Comparison of ENCODE assay signal across 28 cellular contexts in genomic region chr13:112451512-112452379, GRCh38.
A peak's percentile ranks its signal among the peaks of the same experiment; 100 is the strongest.
DNase-seq lines count a peak whose midpoint lies in the region; ATAC-seq and TF ChIP-seq lines count a peak whose summit lies in the region.
"Had no signal": no experiment of that assay in that cellular context is flagged by ENCODE, and none has a peak within 500 bp of the region (broad histone marks: within the 10 kb centered on the region; RNA-seq: fewer than 3 reads in every experiment).

No MANE protein-coding gene starts in this region.

- H3K27me3 ChIP-seq in lung (ENCODE audit: control insufficient read depth, insufficient read depth) = no peaks in the 10 kb centered on the region
- H3K27me3 ChIP-seq in aorta (ENCODE audit: control insufficient read depth in 1 of 2, insufficient read depth in 2 of 2, low read length in 1 of 2) = no peaks in the 10 kb centered on the region
- H3K27me3 ChIP-seq: pancreas, testis had no signal

- no peak for TF ChIP-seq CTCF in lung (IDR thresholded peaks at IDR 0.05; ENCODE audit: control extremely low read depth, extremely low read depth)

- H3K4me1 ChIP-seq in lung (ENCODE audit: control insufficient read depth in 2 of 2, insufficient read depth in 2 of 2, low read length in 2 of 2) (no peaks in the 10 kb centered on the region), aorta (ENCODE audit: control insufficient read depth in 1 of 2, insufficient read depth in 2 of 2, low read length in 2 of 2) (no peaks in the 10 kb centered on the region)
- H3K4me1 ChIP-seq: testis had no signal

- H3K27ac ChIP-seq in lung (ENCODE audit: low read depth in 1 of 2, low read length in 1 of 2) (no peak overlapping the region), aorta (ENCODE audit: low read depth in 1 of 2, low read length in 2 of 2) (no peak overlapping the region)
- H3K27ac ChIP-seq: 22Rv1, pancreas, testis had no signal

- ATAC-seq in left ventricle myocardium superior (no peak), lung (ENCODE audit: insufficient read depth, low FRiP score) (no peak), aorta (ENCODE audit: low FRiP score) (peak; percentile 3), HG03469 (IDR thresholded peaks at IDR 0.05; ENCODE audit: unreplicated experiment) (no peak)
- ATAC-seq: activated CD4-positive, alpha-beta T cell treated with anti-CD3 and anti-CD28 coated beads for 36 hours; activated naive CD4-positive, alpha-beta T cell treated with anti-CD3 and anti-CD28 coated beads, Interleukin-2, amount 50 U/mL, for 72 hours; activated T-helper 17 cell treated with anti-CD3 and anti-CD28 coated beads, Interleukin-2, amount 50 U/mL, for 72 hours; left cardiac atrium; Panc1; stimulated activated naive CD8-positive, alpha-beta T cell treated with anti-CD3 and anti-CD28 coated beads, Interleukin-15, Interleukin-2, amounts not matched to agents 100 U/mL and 50 U/mL, for 24 hours had no signal

- intact Hi-C loops in cardiac septum (cut with DNase I) (no loop called here), left ventricle myocardium superior (cut with micrococcal nuclease) (no loop called here), aorta (cut with DNase I) (no loop called here)

- H3K4me3 ChIP-seq in lung (no peak overlapping the region), aorta (ENCODE audit: low read length in 2 of 2) (no peak overlapping the region)
- H3K4me3 ChIP-seq: pancreas, testis had no signal

- DNase-seq in NCI-H2029 (lab: John Stamatoyannopoulos, UW) (peak; percentile 10), NCI-H2029 treated with DMSO at 0.1 percent for 48 hours (lab: John Stamatoyannopoulos, UW) (no peak), cardiac septum (ENCODE audit: low spot score) (peak; percentile 68), left ventricle myocardium superior (no peak), lung (ENCODE audit: low spot score) (peak; percentile 23), aorta (no peak), NCI-H446 treated with DMSO at 0.1 percent for 48 hours (lab: John Stamatoyannopoulos, UW) (no peak)
- DNase-seq: activated CD4-positive, alpha-beta T cell treated with anti-CD3 and anti-CD28 coated beads for 36 hours; amygdala; Caco-2; HCEC 1CT; hippocampal formation; Karpas-422; left cardiac atrium; MV-4-11; NCI-H524; nephron progenitor cell; small intestine; stimulated activated CD4-positive, alpha-beta T cell treated with anti-CD3 and anti-CD28 coated beads, Interleukin-1b, Interleukin-23, amount 100 ng/mL, for 48 hours; stimulated activated naive CD8-positive, alpha-beta T cell treated with anti-CD3 and anti-CD28 coated beads, Interleukin-15, Interleukin-2, amounts not matched to agents 100 U/mL and 50 U/mL, for 24 hours; T-helper 9 cell; testis had no signal

- peaks cover 0 to 3% of the 10 kb centered on the region in 2 donors for H3K9me3 ChIP-seq in lung (ENCODE audit: control insufficient read depth in 2 of 2, insufficient read depth in 1 of 2, low read length in 1 of 2)
- H3K9me3 ChIP-seq in aorta (ENCODE audit: control insufficient read depth, low read length) = no peaks in the 10 kb centered on the region
- H3K9me3 ChIP-seq: Caco-2, pancreas, testis had no signal

- 81 to 85% methylated on average over 41 to 43 of the region's 43 CpGs for WGBS in lung, 2 donors
- 88 to 92% methylated on average over 41 to 43 of the region's 43 CpGs for WGBS in aorta, 2 donors

- H3K36me3 ChIP-seq in lung (ENCODE audit: control insufficient read depth in 2 of 2, insufficient read depth in 2 of 2, low read length in 2 of 2) = no peaks in the 10 kb centered on the region
- no peaks in the 10 kb centered on the region for H3K36me3 ChIP-seq in aorta (ENCODE audit: control insufficient read depth in 1 of 2, insufficient read depth in 2 of 2, low read length in 1 of 2)
- H3K36me3 ChIP-seq: pancreas had no signal

Comparison
In these comparisons a context has a peak if more than half of its experiments do, and no peak if none do; other contexts are left out.
1. DNase-seq: peak in NCI-H2029 (single experiment), cardiac septum (single experiment) and lung (single experiment); none in NCI-H2029 treated with DMSO at 0.1 percent for 48 hours (single experiment), left ventricle myocardium superior (single experiment), aorta (0 of 2) and NCI-H446 treated with DMSO at 0.1 percent for 48 hours (single experiment).